ENCODE assay signal across 8 cellular contexts in the genomic region with DNA sequence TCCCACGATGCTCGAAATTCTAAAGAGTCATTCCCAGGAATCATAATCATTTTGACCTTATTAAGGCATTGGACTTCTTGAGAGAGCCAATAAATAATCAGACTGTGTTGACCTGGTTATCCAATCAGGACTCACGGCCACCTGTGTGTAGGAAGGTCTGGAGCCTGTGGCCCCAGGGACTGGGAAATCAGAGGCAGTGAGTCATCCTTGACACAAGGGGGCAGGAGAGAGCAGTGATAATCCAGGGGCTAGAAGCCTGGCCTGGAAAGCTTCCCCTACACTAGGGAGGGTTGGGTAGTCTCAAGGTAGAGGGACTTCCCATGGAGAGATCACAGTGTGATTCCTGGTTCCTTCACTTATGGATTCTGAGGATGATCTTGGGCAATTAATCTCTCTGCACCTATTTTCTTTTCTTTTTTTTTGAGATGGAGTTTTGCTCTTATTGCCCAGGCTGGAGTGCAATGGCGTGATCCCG. TPM values are rescaled to one million over a fixed set of nuclear protein-coding genes. Genes with fewer than 3 reads are reported as not detected.
DNase-seq lines count a peak whose midpoint lies in the region; ATAC-seq and TF ChIP-seq lines count a peak whose summit lies in the region.

No MANE protein-coding gene starts in this region.

- TF ChIP-seq CTCF in left ventricle myocardium inferior (IDR thresholded peaks at IDR 0.05; ENCODE audit: borderline replicate concordance): peak; percentile 82

- DNase-seq in COLO829 (ENCODE audit: low spot score) (peak; percentile 90), NCI-H1092 treated with DMSO at 0.1 percent for 48 hours (lab: John Stamatoyannopoulos, UW) (peak; percentile 74), SKM-1 treated with dmso at 0.1 percent for 144 hours (lab: John Stamatoyannopoulos, UW; ENCODE audit: unreplicated experiment) (peak; percentile 79), left ventricle myocardium inferior (no peak), smooth muscle cell of the brain vasculature (ENCODE audit: low read depth, low spot score) (peak; percentile 28)
- peak; percentile 45 for DNase-seq in activated naive CD8-positive, alpha-beta T cell treated with anti-CD3 and anti-CD28 coated beads, Interleukin-2, amount 50 U/mL, for 16 hours (ENCODE audit: low read depth, low spot score)

- H3K27me3 ChIP-seq in left ventricle myocardium inferior (ENCODE audit: low read depth): no peaks in the 10 kb centered on the region

- ATAC-seq in GM21576 (IDR thresholded peaks at IDR 0.05; ENCODE audit: unreplicated experiment) (peak; percentile 33), HG02623 (IDR thresholded peaks at IDR 0.05; ENCODE audit: unreplicated experiment) (no peak)

- H3K4me1 ChIP-seq in left ventricle myocardium inferior: peaks cover 41% of the 10 kb centered on the region

- intact Hi-C loops in left ventricle myocardium inferior (cut with micrococcal nuclease): loop anchor here (2.0 kb wide), 1 partner anchor 104 kb away; no protein-coding TSS in a partner anchor

- no peaks in the 10 kb centered on the region for H3K9me3 ChIP-seq in left ventricle myocardium inferior (replicated peaks)

- no peak overlapping the region for H3K27ac ChIP-seq in left ventricle myocardium inferior (replicated peaks)

- no peaks in the 10 kb centered on the region for H3K36me3 ChIP-seq in left ventricle myocardium inferior

- no peak overlapping the region for H3K4me3 ChIP-seq in left ventricle myocardium inferior

RNA-seq across cellular contexts. Expression of a gene that starts 4.7 kb away (rescaled TPM):
- total RNA-seq in left ventricle myocardium inferior: 4.8 TPM

RNA-seq across cellular contexts. Expression of a gene that starts 15.8 kb away (rescaled TPM):
- total RNA-seq in left ventricle myocardium inferior: 7.2 TPM

RNA-seq across cellular contexts. Expression of a gene that starts 50.1 kb away (rescaled TPM):
- 22.1 TPM for total RNA-seq in left ventricle myocardium inferior
